ENCODE assay signal across 17 cellular contexts in genomic region chr15:34119291-34119690, GRCh38. TPM values are rescaled to one million over a fixed set of nuclear protein-coding genes. Genes with fewer than 3 reads are reported as not detected.
DNase-seq lines count a peak whose midpoint lies in the region; ATAC-seq and TF ChIP-seq lines count a peak whose summit lies in the region.
"Had no signal": no experiment of that assay in that cellular context is flagged by ENCODE, and none has a peak within 500 bp of the region (broad histone marks: within the 10 kb centered on the region; RNA-seq: fewer than 3 reads in every experiment).

No MANE protein-coding gene starts in this region.

- H3K27ac ChIP-seq in hepatocyte, result no peak overlapping the region
- H3K27ac ChIP-seq: testis had no signal

- no peak for ATAC-seq in GM21423 (IDR thresholded peaks at IDR 0.05; ENCODE audit: unreplicated experiment)
- no peak for ATAC-seq in GM21717 (IDR thresholded peaks at IDR 0.05; ENCODE audit: unreplicated experiment)
- ATAC-seq in omental fat pad (ENCODE audit: low FRiP score), result no peak

- no peak for TF ChIP-seq EP300 in Ishikawa (IDR thresholded peaks at IDR 0.05; ENCODE audit: borderline replicate concordance)

- peak; percentile 4; the same call in 1 of the 2 replicates for TF ChIP-seq RAD21 in Ishikawa (IDR thresholded peaks at IDR 0.05; ENCODE audit: low read depth)

- H3K27me3 ChIP-seq in hepatocyte, result no peaks in the 10 kb centered on the region
- H3K27me3 ChIP-seq: testis had no signal

- DNase-seq in D341Med (ENCODE audit: low spot score) (peak; percentile 63), SK-N-DZ (ENCODE audit: low spot score) (peak; percentile 61), hepatocyte (ENCODE audit: low spot score) (peak; percentile 11), Calu3 (no peak), omental fat pad (ENCODE audit: low spot score) (no peak)
- DNase-seq: activated CD8-positive, alpha-beta memory T cell treated with anti-CD3 and anti-CD28 coated beads for 24 hours; activated effector memory CD4-positive, alpha-beta T cell treated with Interleukin-2 at 50 U/mL for 16 hours; AML-193; effector CD4-positive, alpha-beta T cell; NCI-H1436 treated with DMSO at 0.1 percent for 48 hours; NCI-H526 treated with DMSO at 0.1 percent for 48 hours; posterior cingulate gyrus; stimulated activated CD4-positive, alpha-beta T cell treated with anti-CD3 and anti-CD28 coated beads, Interleukin-15, amount 100 ng/mL, for 24 hours; testis had no signal

- no peaks in the 10 kb centered on the region for H4K20me1 ChIP-seq in hepatocyte (ENCODE audit: insufficient read depth, poor library complexity, severe bottlenecking)

- CTCF ChIA-PET in Calu3 (lab: Charles Lee), result no interaction called here

- no peaks in the 10 kb centered on the region for H3K9me2 ChIP-seq in hepatocyte (replicated peaks; ENCODE audit: insufficient read depth)

- no peaks in the 10 kb centered on the region for H3K36me3 Mint-ChIP-seq in Calu3 (ENCODE audit: insufficient read depth, unreplicated experiment)

- no peaks in the 10 kb centered on the region for H3K9me3 ChIP-seq in hepatocyte (ENCODE audit: low read depth)
- H3K9me3 ChIP-seq: testis had no signal

- H3K4me2 ChIP-seq in hepatocyte, result no peak overlapping the region

- BruUV-seq in Calu3 (replicated peaks; lab: Mats Ljungman, UMichigan), result no TSS peak

- no peaks in the 10 kb centered on the region for H3K4me1 Mint-ChIP-seq in Calu3 (ENCODE audit: low read depth, unreplicated experiment)

- H3K79me2 ChIP-seq in hepatocyte, result no peaks in the 10 kb centered on the region

- H3K9me3 Mint-ChIP-seq in Calu3 (ENCODE audit: low read depth, unreplicated experiment), result peaks cover 2% of the 10 kb centered on the region

- H3K4me3 ChIP-seq in hepatocyte, result no peak overlapping the region
- H3K4me3 ChIP-seq: testis had no signal

- no peaks in the 10 kb centered on the region for H3K4me1 ChIP-seq in hepatocyte (ENCODE audit: insufficient read depth)
- H3K4me1 ChIP-seq: testis had no signal

- H3K36me3 ChIP-seq in hepatocyte (replicated peaks; ENCODE audit: insufficient read depth, low read depth), result no peaks in the 10 kb centered on the region

- no peak overlapping the region for H3K4me3 Mint-ChIP-seq in Calu3 (ENCODE audit: low read depth, unreplicated experiment)

- H3K27me3 Mint-ChIP-seq in Calu3 (ENCODE audit: unreplicated experiment), result no peaks in the 10 kb centered on the region

- H3K27ac Mint-ChIP-seq in Calu3 (ENCODE audit: unreplicated experiment), result no peak overlapping the region

- WGBS in hepatocyte (ENCODE audit: low lambda C conversion rate, missing lambda C conversion rate), result 59% methylated on average over 4 of the region's 4 CpGs

- H2AFZ ChIP-seq in hepatocyte, result no peak overlapping the region

- intact Hi-C loops in Calu3 (cut with micrococcal nuclease; ENCODE audit: unreplicated experiment), result no loop called here

- TF ChIP-seq CTCF in hepatocyte (IDR thresholded peaks at IDR 0.05; ENCODE audit: poor library complexity), result no peak
- no peak for TF ChIP-seq CTCF in Calu3 (IDR thresholded peaks at IDR 0.05; ENCODE audit: unreplicated experiment)
- TF ChIP-seq CTCF in omental fat pad (IDR thresholded peaks at IDR 0.05), result no peak

TF ChIP-seq in Ishikawa, 13 proteins besides CTCF, POLR2A, EP300 and RAD21:
- TF ChIP-seq TEAD4 (IDR thresholded peaks at IDR 0.05) (no peak), FOXM1 (IDR thresholded peaks at IDR 0.05; ENCODE audit: borderline replicate concordance, low read depth) (no peak), YY1 (IDR thresholded peaks at IDR 0.05; ENCODE audit: low read depth) (no peak), MAX (IDR thresholded peaks at IDR 0.05) (no peak), EGR1 (IDR thresholded peaks at IDR 0.05) (no peak), CREB1 (IDR thresholded peaks at IDR 0.05; ENCODE audit: low read depth) (no peak), REST (IDR thresholded peaks at IDR 0.05; ENCODE audit: low read depth) (no peak), TAF1 (IDR thresholded peaks at IDR 0.05; ENCODE audit: low read depth) (no peak), NFIC (IDR thresholded peaks at IDR 0.05) (no peak), CEBPB (IDR thresholded peaks at IDR 0.05) (no peak)

RNA-seq across cellular contexts. Expression of gene PGBD4, which starts 17.4 kb away (rescaled TPM):
- 3.2 and 3.6 TPM in 2 replicates for polyA plus RNA-seq in SK-N-DZ (2014; cell fraction: cytosol; rRNA removed)
- polyA plus RNA-seq in SK-N-DZ (2014; cell fraction: nucleus; rRNA removed), result 3.2 and 3.5 TPM in 2 replicates
- total RNA-seq in hepatocyte (1.9 and 2.0 TPM in 2 replicates), Calu3 (2022) (1.3 TPM in 2 replicates), omental fat pad (1 to 10 TPM in 2 of 4 donors, under 1 TPM in 2; 0.84 to 1.3 (median 0.98) TPM)
- 0.54 and 0.56 TPM in 2 replicates for polyA plus RNA-seq in hepatocyte

RNA-seq across cellular contexts. Expression of gene EMC7, which starts 17.6 kb away (rescaled TPM):
- polyA plus RNA-seq in SK-N-DZ (2014; cell fraction: cytosol; rRNA removed), result 22.0 and 24.4 TPM in 2 replicates
- polyA plus RNA-seq in SK-N-DZ (2014; cell fraction: nucleus; rRNA removed), result 13.5 and 13.8 TPM in 2 replicates
- 56.4 and 63.2 TPM in 2 replicates for total RNA-seq in hepatocyte
- polyA plus RNA-seq in hepatocyte, result 191 and 207 TPM in 2 replicates
- 30.5 and 34.3 TPM in 2 replicates for total RNA-seq in Calu3 (2022)
- total RNA-seq in omental fat pad, result 10 to 100 TPM; 33.0 to 47.8 (median 36.8) TPM

Comparison
In these comparisons a context has a peak if more than half of its experiments do, and no peak if none do; other contexts are left out.
1. DNase-seq: peak in D341Med (single experiment), SK-N-DZ (single experiment) and hepatocyte (single experiment); none in Calu3 (single experiment) and omental fat pad (single experiment).